1 cellular context compared by ENCODE assay signal in the genomic region with DNA sequence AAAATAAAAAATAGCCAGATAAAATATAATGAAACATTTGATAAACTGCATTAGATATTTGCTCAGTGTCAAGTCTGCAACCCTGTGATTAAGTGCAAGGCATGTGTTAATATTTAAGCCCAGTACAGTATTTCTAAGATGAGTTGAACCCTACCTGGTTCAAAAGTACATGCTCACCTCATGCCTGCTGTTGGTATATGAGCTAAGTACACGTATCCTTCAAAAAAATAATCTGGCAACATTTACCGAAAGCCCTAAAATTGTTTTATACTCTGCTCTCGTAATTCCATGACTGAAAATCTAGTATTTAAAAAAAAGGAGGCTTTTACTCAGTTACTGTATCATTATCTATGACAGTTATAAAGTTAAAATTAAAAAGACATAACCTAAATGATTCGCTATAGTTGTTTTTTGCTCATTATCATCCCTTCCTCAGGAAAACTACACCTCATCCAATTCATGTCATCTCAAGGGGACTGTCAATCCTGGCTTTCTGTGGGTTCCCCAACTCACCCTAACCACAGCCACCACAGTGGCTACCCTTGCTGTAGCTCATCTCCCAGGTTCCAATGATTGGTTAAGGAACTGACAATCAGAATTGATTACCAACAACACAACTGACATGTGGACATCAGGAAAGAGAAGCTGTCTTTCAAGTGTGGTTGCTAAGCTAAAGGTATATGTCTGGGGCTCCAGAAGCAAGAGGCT.
TF ChIP-seq lines count a peak whose summit lies in the region.

No MANE protein-coding gene starts in this region.

TF ChIP-seq in GM12878, 131 proteins besides CTCF, POLR2A, EP300 and RAD21:
- TF ChIP-seq PBX3 (IDR thresholded peaks at IDR 0.05; ENCODE audit: insufficient replicate concordance, low read depth, low read length) (peak; percentile 56), IKZF2 (IDR thresholded peaks at IDR 0.05) (peak in 1 of 2 experiments; percentile 9; a peak in 1 of 4 replicates), RUNX3 (IDR thresholded peaks at IDR 0.05; ENCODE audit: low read length) (0 out of 2 replicates have a peak, but pooled peaks have one; percentile 38), EZH2 (IDR thresholded peaks at IDR 0.05; ENCODE audit: borderline replicate concordance, control insufficient read depth, low read depth, low read length) (no peak)
- TF ChIP-seq, protein P1, sequence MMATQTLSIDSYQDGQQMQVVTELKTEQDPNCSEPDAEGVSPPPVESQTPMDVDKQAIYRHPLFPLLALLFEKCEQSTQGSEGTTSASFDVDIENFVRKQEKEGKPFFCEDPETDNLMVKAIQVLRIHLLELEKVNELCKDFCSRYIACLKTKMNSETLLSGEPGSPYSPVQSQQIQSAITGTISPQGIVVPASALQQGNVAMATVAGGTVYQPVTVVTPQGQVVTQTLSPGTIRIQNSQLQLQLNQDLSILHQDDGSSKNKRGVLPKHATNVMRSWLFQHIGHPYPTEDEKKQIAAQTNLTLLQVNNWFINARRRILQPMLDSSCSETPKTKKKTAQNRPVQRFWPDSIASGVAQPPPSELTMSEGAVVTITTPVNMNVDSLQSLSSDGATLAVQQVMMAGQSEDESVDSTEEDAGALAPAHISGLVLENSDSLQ (IDR thresholded peaks at IDR 0.05), result peak; percentile 83
